Comparison of ENCODE assay signal across 9 cellular contexts in the genomic region with DNA sequence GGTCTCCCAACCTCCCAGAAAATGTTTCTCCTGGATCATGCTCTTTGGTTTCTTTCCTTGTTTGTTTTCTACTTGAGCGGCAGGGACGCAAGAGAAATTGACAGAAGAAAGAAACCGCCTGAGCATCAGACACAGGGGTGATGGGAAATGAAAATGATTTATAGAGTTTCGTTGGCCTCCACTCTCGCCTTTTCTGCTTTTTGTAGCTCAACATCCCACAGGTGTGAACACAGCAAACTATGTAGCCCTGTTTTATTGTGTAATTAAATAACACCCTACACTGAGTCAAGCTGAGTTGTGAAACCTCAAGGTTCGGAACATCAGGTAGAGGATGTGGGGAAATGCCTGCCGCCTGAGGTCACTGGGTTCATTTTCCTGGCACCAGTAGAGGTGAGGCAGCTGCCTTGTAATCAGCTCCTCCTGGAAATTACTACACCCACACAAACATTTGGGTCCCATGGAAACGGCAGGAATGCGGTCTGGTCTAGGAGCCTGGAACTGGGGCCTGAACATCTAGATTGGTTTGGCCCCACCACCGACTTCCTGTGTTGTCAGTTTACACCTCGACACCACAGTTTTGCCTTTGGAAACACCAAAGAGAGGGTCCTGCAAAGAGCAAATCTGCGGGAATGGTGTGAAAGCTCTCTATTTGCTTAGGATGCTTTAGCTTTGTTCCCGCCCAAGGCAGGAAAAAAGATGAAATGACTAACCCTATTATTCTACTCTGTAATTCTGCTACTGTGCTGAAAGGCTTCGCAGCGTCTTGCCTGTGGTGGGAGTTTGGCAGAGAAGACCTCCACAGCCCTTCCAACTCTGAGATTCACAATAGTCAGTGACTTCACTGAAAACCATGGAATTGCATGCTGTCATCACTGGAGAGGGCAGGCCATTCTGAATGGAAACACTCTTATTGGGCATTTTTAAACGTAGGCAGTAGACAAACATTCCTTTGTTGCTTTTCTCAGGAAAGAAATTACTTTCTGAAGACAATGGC. TPM values are rescaled to one million over a fixed set of nuclear protein-coding genes. Genes with fewer than 3 reads are reported as not detected.
DNase-seq lines count a peak whose midpoint lies in the region; ATAC-seq and TF ChIP-seq lines count a peak whose summit lies in the region.
"Had no signal": no experiment of that assay in that cellular context is flagged by ENCODE, and none has a peak within 500 bp of the region (broad histone marks: within the 10 kb centered on the region; RNA-seq: fewer than 3 reads in every experiment).

No MANE protein-coding gene starts in this region.

- H2AFZ ChIP-seq in smooth muscle cell (ENCODE audit: low read depth), result no peak overlapping the region

- no peaks in the 10 kb centered on the region for H3K36me3 Mint-ChIP-seq in WTC11
- H3K36me3 Mint-ChIP-seq: CD4-positive, CD25-positive, alpha-beta regulatory T cell had no signal

- TF ChIP-seq CTCF in WTC11 (IDR thresholded peaks at IDR 0.05) (no peak), smooth muscle cell (IDR thresholded peaks at IDR 0.05; ENCODE audit: borderline replicate concordance, insufficient read depth, poor library complexity, severe bottlenecking) (no peak), spleen (IDR thresholded peaks at IDR 0.05 in 8 of 11, conservative IDR thresholded peaks at IDR 0.05 in 3 of 11) (no peak)

- POLR2A ChIA-PET in WTC11 (lab: Charles Lee), result no interaction called here

- CTCF ChIA-PET in WTC11 (lab: Charles Lee), result interaction anchor here (0.6 to 1.5 kb wide), 5 partner anchors 30 to 165 kb away, joined by 3 read pairs; no protein-coding TSS in a partner anchor

- ATAC-seq in WTC11 (peak; percentile 81), left cardiac atrium (peak; percentile 65 to 93)

- H3K27ac ChIP-seq in smooth muscle cell (ENCODE audit: low read depth) (peak overlapping the region; percentile 82), spleen (peak overlapping the region in 4 of 8 donors; percentile 18 to 57 (median 46))

- H3K27ac Mint-ChIP-seq in WTC11, result no peak overlapping the region
- H3K27ac Mint-ChIP-seq: CD4-positive, CD25-positive, alpha-beta regulatory T cell had no signal

- H3K9me3 ChIP-seq in smooth muscle cell (replicated peaks; ENCODE audit: low read depth) (no peaks in the 10 kb centered on the region), spleen (no peaks in the 10 kb centered on the region)

- H3K27me3 ChIP-seq in smooth muscle cell (ENCODE audit: low read depth), result no peaks in the 10 kb centered on the region
- no peaks in the 10 kb centered on the region for H3K27me3 ChIP-seq in spleen (replicated peaks in 1 of 7)

- whole genome bisulfite sequencing in smooth muscle cell (ENCODE audit: low lambda C conversion rate), result 60% methylated on average over 16 of the region's 16 CpGs
- 69 to 85% (median 75%) methylated on average over 16 of the region's 16 CpGs for WGBS in spleen, 5 donors

- H3K4me1 Mint-ChIP-seq in WTC11, result peaks cover 36% of the 10 kb centered on the region

- TF ChIP-seq POLR2A in spleen (IDR thresholded peaks at IDR 0.05), result no peak

- no peaks in the 10 kb centered on the region for H3K79me2 ChIP-seq in smooth muscle cell (ENCODE audit: low read depth)

- H3F3A ChIP-seq in smooth muscle cell (ENCODE audit: low read depth), result peaks cover 5% of the 10 kb centered on the region

- no peaks in the 10 kb centered on the region; the same call in none of the 2 replicates for H3K27me3 Mint-ChIP-seq in WTC11 (ENCODE audit: low read depth)
- H3K27me3 Mint-ChIP-seq: CD4-positive, CD25-positive, alpha-beta regulatory T cell had no signal

- intact Hi-C loops in left cardiac atrium (cut with DNase I), result no loop called here
- intact Hi-C loops in spleen (cut with DNase I; ENCODE audit: low total_unique reads), result no loop called here

- no peaks in the 10 kb centered on the region for H4K20me1 ChIP-seq in smooth muscle cell (ENCODE audit: low read depth)

- no peak overlapping the region for H3K4me3 ChIP-seq in smooth muscle cell
- H3K4me3 ChIP-seq in spleen, result no peak overlapping the region

- peak overlapping the region; percentile 38 for H3K4me2 ChIP-seq in smooth muscle cell

- no peak overlapping the region for H3K4me3 Mint-ChIP-seq in WTC11
- H3K4me3 Mint-ChIP-seq: CD4-positive, CD25-positive, alpha-beta regulatory T cell had no signal

- H3K36me3 ChIP-seq in smooth muscle cell (ENCODE audit: low read depth), result no peaks in the 10 kb centered on the region
- H3K36me3 ChIP-seq in spleen, result no peaks in the 10 kb centered on the region

- H3K9ac ChIP-seq in smooth muscle cell (ENCODE audit: low read depth), result peak overlapping the region; percentile 52

- DNase-seq in NK-92 treated with Interleukin-12 subunit alpha and Interleukin-12 subunit beta, amount 100 ng/mL, for 24 hours (lab: John Stamatoyannopoulos, UW), result peak; percentile 77
- DNase-seq in NK-92 (lab: John Stamatoyannopoulos, UW; ENCODE audit: unreplicated experiment) (no peak), WTC11 (ENCODE audit: low spot score) (peak; percentile 38), left cardiac atrium (peak; percentile 68), smooth muscle cell (lab: John Stamatoyannopoulos, UW; ENCODE audit: unreplicated experiment) (no peak), medulla oblongata (ENCODE audit: extremely low spot score) (no peak), spleen (no peak), DMS114 treated with DMSO at 0.1 percent for 48 hours (lab: John Stamatoyannopoulos, UW; ENCODE audit: unreplicated experiment) (no peak)
- DNase-seq: CD4-positive, CD25-positive, alpha-beta regulatory T cell had no signal

- H3K9me3 Mint-ChIP-seq in WTC11, result peaks cover 6% of the 10 kb centered on the region
- H3K9me3 Mint-ChIP-seq: CD4-positive, CD25-positive, alpha-beta regulatory T cell had no signal

- H3K4me1 ChIP-seq in smooth muscle cell (ENCODE audit: low read depth) (peaks cover 4% of the 10 kb centered on the region), spleen (peaks cover 5 to 26% (median 12%) of the 10 kb centered on the region in 6 donors)

TF ChIP-seq in WTC11, 78 proteins besides CTCF, POLR2A, EP300 and RAD21:
- TF ChIP-seq, protein P1, sequence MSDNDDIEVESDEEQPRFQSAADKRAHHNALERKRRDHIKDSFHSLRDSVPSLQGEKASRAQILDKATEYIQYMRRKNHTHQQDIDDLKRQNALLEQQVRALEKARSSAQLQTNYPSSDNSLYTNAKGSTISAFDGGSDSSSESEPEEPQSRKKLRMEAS (CRISPR knock-in tag; IDR thresholded peaks at IDR 0.05), result no peak
- TF ChIP-seq, protein P2, sequence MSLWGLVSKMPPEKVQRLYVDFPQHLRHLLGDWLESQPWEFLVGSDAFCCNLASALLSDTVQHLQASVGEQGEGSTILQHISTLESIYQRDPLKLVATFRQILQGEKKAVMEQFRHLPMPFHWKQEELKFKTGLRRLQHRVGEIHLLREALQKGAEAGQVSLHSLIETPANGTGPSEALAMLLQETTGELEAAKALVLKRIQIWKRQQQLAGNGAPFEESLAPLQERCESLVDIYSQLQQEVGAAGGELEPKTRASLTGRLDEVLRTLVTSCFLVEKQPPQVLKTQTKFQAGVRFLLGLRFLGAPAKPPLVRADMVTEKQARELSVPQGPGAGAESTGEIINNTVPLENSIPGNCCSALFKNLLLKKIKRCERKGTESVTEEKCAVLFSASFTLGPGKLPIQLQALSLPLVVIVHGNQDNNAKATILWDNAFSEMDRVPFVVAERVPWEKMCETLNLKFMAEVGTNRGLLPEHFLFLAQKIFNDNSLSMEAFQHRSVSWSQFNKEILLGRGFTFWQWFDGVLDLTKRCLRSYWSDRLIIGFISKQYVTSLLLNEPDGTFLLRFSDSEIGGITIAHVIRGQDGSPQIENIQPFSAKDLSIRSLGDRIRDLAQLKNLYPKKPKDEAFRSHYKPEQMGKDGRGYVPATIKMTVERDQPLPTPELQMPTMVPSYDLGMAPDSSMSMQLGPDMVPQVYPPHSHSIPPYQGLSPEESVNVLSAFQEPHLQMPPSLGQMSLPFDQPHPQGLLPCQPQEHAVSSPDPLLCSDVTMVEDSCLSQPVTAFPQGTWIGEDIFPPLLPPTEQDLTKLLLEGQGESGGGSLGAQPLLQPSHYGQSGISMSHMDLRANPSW (CRISPR knock-in tag; conservative IDR thresholded peaks at IDR 0.05; ENCODE audit: low read depth), result no peak
- TF ChIP-seq GABPB1 (CRISPR knock-in tag; IDR thresholded peaks at IDR 0.05), result peak; percentile 80
TF ChIP-seq in WTC11: peak in this region for 1.

RNA-seq across cellular contexts. Expression of gene ADAT2, which starts 53.0 kb away (rescaled TPM):
- total RNA-seq in WTC11 (2021) (12.6 to 13.3 TPM (median 12.7 TPM) in 3 replicates), left cardiac atrium (1 to 10 TPM; 1.9 to 2.9 TPM), smooth muscle cell (2.3 and 5.3 TPM in 2 replicates), spleen (10 to 100 TPM in 3 of 7 donors, 1 to 10 TPM in 4; 5.4 to 13.0 (median 9.0) TPM)
- polyA plus RNA-seq in smooth muscle cell (1.5 and 3.9 TPM in 2 replicates), spleen (10 to 100 TPM in 2 of 3 donors, 1 to 10 TPM in 1; 8.3 to 17.8 (median 11.3) TPM)

RNA-seq across cellular contexts. Expression of gene PEX3, which starts 53.1 kb away (rescaled TPM):
- total RNA-seq in WTC11 (2021), result 13.5 to 15.7 TPM (median 15.4 TPM) in 3 replicates
- 10 to 100 TPM; 19.1 to 21.7 TPM for total RNA-seq in left cardiac atrium
- 12.7 and 15.0 TPM in 2 replicates for total RNA-seq in smooth muscle cell
- polyA plus RNA-seq in smooth muscle cell, result 11.4 and 14.3 TPM in 2 replicates
- 10 to 100 TPM; 11.8 to 21.2 (median 17.1) TPM for total RNA-seq in spleen
- polyA plus RNA-seq in spleen, result 10 to 100 TPM in 2 of 3 donors, 1 to 10 TPM in 1; 9.0 to 10.9 (median 10.0) TPM

Comparison
In these comparisons a context has a peak if more than half of its experiments do, and no peak if none do; other contexts are left out.
1. DNase-seq: peak in NK-92 treated with Interleukin-12 subunit alpha and Interleukin-12 subunit beta, amount 100 ng/mL, for 24 hours (single experiment), WTC11 (single experiment) and left cardiac atrium (single experiment); none in NK-92 (single experiment), smooth muscle cell (single experiment), medulla oblongata (single experiment), spleen (single experiment) and DMS114 treated with DMSO at 0.1 percent for 48 hours (single experiment).